ENCODE assay signal across 10 cellular contexts in the genomic region with DNA sequence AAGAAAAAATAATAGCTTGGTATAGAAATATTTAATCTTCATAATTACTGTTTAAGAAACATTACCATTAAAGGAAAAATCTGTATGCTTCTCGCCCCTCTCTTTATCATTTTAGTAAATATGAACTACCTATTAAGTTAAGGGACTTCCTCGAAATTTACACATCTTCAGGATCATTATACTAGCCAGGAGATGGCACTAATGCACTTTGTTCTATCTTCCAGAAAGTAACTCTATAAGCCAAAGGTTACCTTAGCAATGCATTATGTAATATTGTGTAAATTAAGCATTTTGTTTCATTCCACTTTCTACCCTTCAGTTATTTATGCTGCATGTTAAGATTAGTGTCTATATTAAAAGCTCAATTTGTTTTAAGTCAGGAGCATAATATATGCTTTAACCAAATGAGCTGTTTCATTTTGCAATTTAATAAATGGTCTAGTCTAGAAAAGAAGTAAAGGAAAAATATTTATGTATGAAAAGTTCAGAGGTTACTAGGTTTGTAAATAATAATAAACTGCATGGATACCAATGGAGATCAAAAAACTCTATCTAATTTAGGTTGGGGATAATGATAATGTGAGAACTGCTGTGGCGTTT.
DNase-seq lines count a peak whose midpoint lies in the region; TF ChIP-seq lines count a peak whose summit lies in the region.
"Had no signal": no experiment of that assay in that cellular context is flagged by ENCODE, and none has a peak within 500 bp of the region (broad histone marks: within the 10 kb centered on the region; RNA-seq: fewer than 3 reads in every experiment).

No MANE protein-coding gene starts in this region.

- no peak overlapping the region for H3K9ac ChIP-seq in mammary epithelial cell (ENCODE audit: insufficient read depth, low read length)

- WGBS in mammary epithelial cell (ENCODE audit: low coverage, missing lambda C conversion rate) = 46% methylated on average over 3 of the region's 3 CpGs

- no peaks in the 10 kb centered on the region for H3K27me3 ChIP-seq in mammary epithelial cell (ENCODE audit: insufficient read depth, low read length)
- no peaks in the 10 kb centered on the region for H3K27me3 ChIP-seq in H7 (ENCODE audit: control insufficient read depth, insufficient read depth, low read length)
- H3K27me3 ChIP-seq: SJCRH30 had no signal

- H4K20me1 ChIP-seq in mammary epithelial cell (ENCODE audit: insufficient read depth, low read length) = no peaks in the 10 kb centered on the region

- DNase-seq in NCI-H510A treated with DMSO at 0.1 percent for 48 hours (lab: John Stamatoyannopoulos, UW) (peak; percentile 40), NCI-H510A (lab: John Stamatoyannopoulos, UW) (no peak), NCI-H2227 (lab: John Stamatoyannopoulos, UW; ENCODE audit: unreplicated experiment) (peak; percentile 70), mammary epithelial cell (peak; percentile 10), smooth muscle cell of the brain vasculature (ENCODE audit: low read depth, low spot score) (peak; percentile 6), H7 (no peak), posterior cingulate gyrus (no peak)
- no peak for DNase-seq in stimulated activated CD4-positive, alpha-beta T cell treated with anti-CD3 and anti-CD28 coated beads, Interleukin-12 subunit alpha, Interleukin-12 subunit beta, amount 100 ng/mL, for 4 hours

- peak; percentile 31 to 54 for TF ChIP-seq CTCF in mammary epithelial cell (conservative IDR thresholded peaks at IDR 0.05 in 1 of 2, IDR thresholded peaks at IDR 0.05 in 1 of 2; ENCODE audit: extremely low read depth in 1 of 2, insufficient read depth in 1 of 2, low read depth in 1 of 2, low read length in 2 of 2)

- in situ Hi-C loops in mammary epithelial cell (cut with MboI; ENCODE audit: low sequenced_read_pairs in 2 of 2) = loop anchor here in 1 of 2 donors (25.0 kb wide), 1 partner anchor 834 kb away; no protein-coding TSS in a partner anchor

- no peak overlapping the region for H3K4me2 ChIP-seq in mammary epithelial cell (ENCODE audit: insufficient read depth, low read depth, low read length)

- H3K4me1 ChIP-seq in mammary epithelial cell (ENCODE audit: insufficient read depth, low read length) = no peaks in the 10 kb centered on the region
- H3K4me1 ChIP-seq: SJCRH30 had no signal

- H3K4me3 ChIP-seq in mammary epithelial cell (replicated peaks in 1 of 3; ENCODE audit: insufficient read depth in 1 of 3, low read depth in 2 of 3, low read length in 3 of 3) (no peak overlapping the region), H7 (ENCODE audit: insufficient read depth, low read depth, low read length) (no peak overlapping the region)
- H3K4me3 ChIP-seq: SJCRH30, thoracic aorta had no signal

- H3K9me3 ChIP-seq in mammary epithelial cell (replicated peaks; ENCODE audit: insufficient read depth, low read length) = no peaks in the 10 kb centered on the region
- H3K9me3 ChIP-seq: thoracic aorta had no signal

- H3K27ac ChIP-seq in mammary epithelial cell (ENCODE audit: insufficient read depth, low read depth, low read length) = no peak overlapping the region
- H3K27ac ChIP-seq: SJCRH30, thoracic aorta had no signal

- intact Hi-C loops in mammary epithelial cell (cut with micrococcal nuclease) (loop anchor here (1.0 to 5.0 kb wide), 3 partner anchors 237 to 844 kb away; no protein-coding TSS in a partner anchor), posterior cingulate gyrus (cut with DNase I) (loop anchor here (2.0 kb wide), 1 partner anchor 822 kb away; no protein-coding TSS in a partner anchor)

- CTCF ChIA-PET in mammary epithelial cell (lab: Charles Lee; ENCODE audit: low non-redundant PET) = no interaction called here

- no peaks in the 10 kb centered on the region for H3K36me3 ChIP-seq in mammary epithelial cell (ENCODE audit: insufficient read depth, low read length)
- no peaks in the 10 kb centered on the region for H3K36me3 ChIP-seq in H7 (replicated peaks; ENCODE audit: control insufficient read depth, insufficient read depth, low read length)
- H3K36me3 ChIP-seq: SJCRH30, thoracic aorta had no signal

- BruUV-seq in mammary epithelial cell (replicated peaks; lab: Mats Ljungman, UMichigan) = no TSS peak

- no peaks in the 10 kb centered on the region for H3K79me2 ChIP-seq in mammary epithelial cell (ENCODE audit: insufficient read depth, low read length)

- dilution Hi-C loops in mammary epithelial cell (cut with HindIII; ENCODE audit: low sequenced_read_pairs) = no loop called here

- H2AFZ ChIP-seq in mammary epithelial cell (ENCODE audit: low read depth, low read length) = no peak overlapping the region

Comparison
In these comparisons a context has a peak if more than half of its experiments do, and no peak if none do; other contexts are left out.
1. DNase-seq: peak in NCI-H510A treated with DMSO at 0.1 percent for 48 hours (single experiment), NCI-H2227 (single experiment), mammary epithelial cell (single experiment) and smooth muscle cell of the brain vasculature (single experiment); none in NCI-H510A (single experiment), stimulated activated CD4-positive, alpha-beta T cell treated with anti-CD3 and anti-CD28 coated beads, Interleukin-12 subunit alpha, Interleukin-12 subunit beta, amount 100 ng/mL, for 4 hours (single experiment), H7 (single experiment) and posterior cingulate gyrus (0 of 10).